Comparison of ENCODE assay signal across 22 cellular contexts in genomic region chr18:8849696-8850095, GRCh38.
"Had no signal": no experiment of that assay in that cellular context is flagged by ENCODE, and none has a peak within 500 bp of the region (broad histone marks: within the 10 kb centered on the region; RNA-seq: fewer than 3 reads in every experiment).

No MANE protein-coding gene starts in this region.

- H3K36me3 ChIP-seq: brain microvascular endothelial cell, esophagus squamous epithelium, gastroesophageal sphincter, prostate gland, spleen had no signal

- ATAC-seq: gastroesophageal sphincter; left colon; natural killer cell; sciatic nerve; stimulated activated naive B cell treated with anti-CD40 and anti-IgM and Interleukin-4, amounts not matched to agents 10 μg/mL and 1 μg/mL and 100 μg/mL, for 72 hours had no signal

- H3K4me3 ChIP-seq: dorsolateral prefrontal cortex, esophagus squamous epithelium, gastroesophageal sphincter, prostate gland, spleen had no signal

- DNase-seq: activated CD4-positive, alpha-beta T cell treated with anti-CD3 and anti-CD28 coated beads, Interleukin-2, amount 50 U/mL, for 4 hours; activated CD4-positive, CD25-positive, alpha-beta regulatory T cell treated with anti-CD3 and anti-CD28 coated beads, Interleukin-2, amount 50 U/mL, for 72 hours; activated effector memory CD4-positive, alpha-beta T cell treated with anti-CD3 and anti-CD28 coated beads, Interleukin-2, amount 50 U/mL, for 16 hours; activated T-cell treated with anti-CD3 and anti-CD28 coated beads, Interleukin-2, amount 50 U/mL, for 24 hours; amygdala; brain microvascular endothelial cell; cerebellar nuclear complex; dorsolateral prefrontal cortex; esophagus squamous epithelium; hippocampal formation; left colon; mammary epithelial cell; natural killer cell; occipital lobe; spleen; stimulated activated CD4-positive, alpha-beta T cell treated with anti-CD3 and anti-CD28 coated beads, Interleukin-1b, Interleukin-23, amount 100 ng/mL, for 48 hours; stimulated activated naive B cell treated with anti-CD40 and anti-IgM and Interleukin-4, amounts not matched to agents 10 μg/mL and 1 μg/mL and 100 μg/mL, for 72 hours; SW 1271; trophoblast cell had no signal

- H3K27me3 ChIP-seq: brain microvascular endothelial cell, esophagus squamous epithelium, gastroesophageal sphincter had no signal
